In the genomic region with DNA sequence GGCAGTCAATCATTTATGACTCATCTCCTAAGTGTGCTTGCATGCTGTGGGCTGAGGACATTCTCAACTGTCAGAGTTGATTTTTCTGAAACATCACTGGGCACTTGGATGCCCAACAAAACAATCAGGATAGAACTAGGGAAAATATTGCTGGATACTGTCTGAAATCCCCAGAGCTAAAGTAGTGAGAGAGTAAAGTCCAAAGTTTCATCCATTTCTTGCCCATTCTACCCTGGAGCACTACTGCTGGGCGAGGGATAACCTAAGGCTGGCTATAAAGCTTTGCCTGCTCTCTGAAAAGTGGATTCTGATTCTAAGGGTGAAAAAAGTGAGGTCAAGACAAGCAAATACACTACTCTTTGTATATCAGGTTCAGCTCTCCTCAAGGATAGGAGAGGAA, we compare ENCODE assay signal across 22 cellular contexts.
"Had no signal": no experiment of that assay in that cellular context is flagged by ENCODE, and none has a peak within 500 bp of the region (broad histone marks: within the 10 kb centered on the region; RNA-seq: fewer than 3 reads in every experiment).

No MANE protein-coding gene starts in this region.

- DNase-seq: activated CD4-positive, alpha-beta T cell treated with anti-CD3 and anti-CD28 coated beads, Interleukin-2, amount 10 ng/mL, durations not matched to agents 7 days and 5 days; activated CD4-positive, CD25-positive, alpha-beta regulatory T cell; activated CD8-positive, alpha-beta memory T cell treated with anti-CD3 and anti-CD28 coated beads, Interleukin-2, amount 50 U/mL, for 4 hours; activated CD8-positive, alpha-beta T cell treated with anti-CD3 and anti-CD28 coated beads for 36 hours; activated gamma-delta T cell treated with Interleukin-2 at 50 U/mL for 16 hours; activated naive CD4-positive, alpha-beta T cell treated with anti-CD3 and anti-CD28 coated beads, Interleukin-2, amount 10 ng/mL, durations not matched to agents 7 days and 5 days; activated naive CD8-positive, alpha-beta T cell treated with anti-CD3 and anti-CD28 coated beads, Interleukin-2, amount 10 ng/mL, durations not matched to agents 7 days and 5 days; activated T-cell treated with anti-CD3 and anti-CD28 coated beads, Interleukin-2, amount 50 U/mL, for 72 hours; anterior cingulate cortex; MM.1S; NCI-H1092; NCI-H1417; NCI-H1694; NCI-H2029; NCI-H345; NCI-H510A; NCI-H526 treated with DMSO at 0.1 percent for 48 hours; NCI-H82; SIG-M5; T-helper 17 cell; T-helper 9 cell had no signal

- H3K4me1 Mint-ChIP-seq: activated CD4-positive, alpha-beta T cell treated with anti-CD3 and anti-CD28 coated beads, Interleukin-2, amount 10 ng/mL, durations not matched to agents 7 days and 5 days; activated naive CD4-positive, alpha-beta T cell treated with anti-CD3 and anti-CD28 coated beads, Interleukin-2, amount 10 ng/mL, durations not matched to agents 7 days and 5 days; activated naive CD8-positive, alpha-beta T cell treated with anti-CD3 and anti-CD28 coated beads, Interleukin-2, amount 10 ng/mL, durations not matched to agents 7 days and 5 days; T-helper 17 cell had no signal

- H3K9me3 Mint-ChIP-seq: activated CD4-positive, alpha-beta T cell treated with anti-CD3 and anti-CD28 coated beads, Interleukin-2, amount 10 ng/mL, durations not matched to agents 7 days and 5 days; activated T-helper 2 cell treated with anti-CD3 and anti-CD28 coated beads, Interferon-gamma antibody, Interleukin-2, Interleukin-4, amounts not matched to agents 10 μg/mL and 5 μg/mL and 100 μg/mL, durations not matched to agents 14 hours and 24 hours and 36 hours had no signal

- H3K27me3 Mint-ChIP-seq: activated CD4-positive, alpha-beta T cell treated with anti-CD3 and anti-CD28 coated beads, Interleukin-2, amount 10 ng/mL, durations not matched to agents 7 days and 5 days; activated CD8-positive, alpha-beta T cell treated with anti-CD3 and anti-CD28 coated beads for 36 hours; activated naive CD4-positive, alpha-beta T cell treated with anti-CD3 and anti-CD28 coated beads, Interleukin-2, amount 10 ng/mL, durations not matched to agents 7 days and 5 days; activated naive CD8-positive, alpha-beta T cell treated with anti-CD3 and anti-CD28 coated beads, Interleukin-2, amount 10 ng/mL, durations not matched to agents 7 days and 5 days; T-helper 17 cell had no signal

- H3K4me3 Mint-ChIP-seq: activated CD4-positive, alpha-beta T cell treated with anti-CD3 and anti-CD28 coated beads, Interleukin-2, amount 10 ng/mL, durations not matched to agents 7 days and 5 days; activated CD8-positive, alpha-beta T cell treated with anti-CD3 and anti-CD28 coated beads for 36 hours; activated naive CD4-positive, alpha-beta T cell treated with anti-CD3 and anti-CD28 coated beads, Interleukin-2, amount 10 ng/mL, durations not matched to agents 7 days and 5 days; activated naive CD8-positive, alpha-beta T cell treated with anti-CD3 and anti-CD28 coated beads, Interleukin-2, amount 10 ng/mL, durations not matched to agents 7 days and 5 days; activated T-cell treated with anti-CD3 and anti-CD28 coated beads, Interleukin-2, amount 50 U/mL, for 72 hours; T-helper 17 cell had no signal

- H3K36me3 Mint-ChIP-seq: activated naive CD4-positive, alpha-beta T cell treated with anti-CD3 and anti-CD28 coated beads, Interleukin-2, amount 10 ng/mL, durations not matched to agents 7 days and 5 days; activated naive CD8-positive, alpha-beta T cell treated with anti-CD3 and anti-CD28 coated beads, Interleukin-2, amount 10 ng/mL, durations not matched to agents 7 days and 5 days had no signal

- H3K27ac Mint-ChIP-seq: activated CD4-positive, alpha-beta T cell treated with anti-CD3 and anti-CD28 coated beads, Interleukin-2, amount 10 ng/mL, durations not matched to agents 7 days and 5 days; activated CD8-positive, alpha-beta T cell treated with anti-CD3 and anti-CD28 coated beads for 36 hours; activated naive CD4-positive, alpha-beta T cell treated with anti-CD3 and anti-CD28 coated beads, Interleukin-2, amount 10 ng/mL, durations not matched to agents 7 days and 5 days; activated naive CD8-positive, alpha-beta T cell treated with anti-CD3 and anti-CD28 coated beads, Interleukin-2, amount 10 ng/mL, durations not matched to agents 7 days and 5 days; activated T-cell treated with anti-CD3 and anti-CD28 coated beads, Interleukin-2, amount 50 U/mL, for 72 hours; activated T-helper 2 cell treated with anti-CD3 and anti-CD28 coated beads, Interferon-gamma antibody, Interleukin-2, Interleukin-4, amounts not matched to agents 10 μg/mL and 5 μg/mL and 100 μg/mL, durations not matched to agents 14 hours and 24 hours and 36 hours; T-helper 17 cell had no signal
